ENCODE assay signal across 1 cellular context in genomic region chr17:73237714-73238113, GRCh38.
TF ChIP-seq lines count a peak whose summit lies in the region.

No MANE protein-coding gene starts in this region.

TF ChIP-seq in GM23338, 12 proteins besides CTCF, POLR2A, EP300 and RAD21 (continued from another document):
- no peak for TF ChIP-seq ETS1 (IDR thresholded peaks at IDR 0.05)
- no peak for TF ChIP-seq ZNF462 (CRISPR knock-in tag; IDR thresholded peaks at IDR 0.05)
- no peak for TF ChIP-seq REST (IDR thresholded peaks at IDR 0.05; ENCODE audit: unreplicated experiment)
